Comparison of ENCODE assay signal across 9 cellular contexts in the genomic region with DNA sequence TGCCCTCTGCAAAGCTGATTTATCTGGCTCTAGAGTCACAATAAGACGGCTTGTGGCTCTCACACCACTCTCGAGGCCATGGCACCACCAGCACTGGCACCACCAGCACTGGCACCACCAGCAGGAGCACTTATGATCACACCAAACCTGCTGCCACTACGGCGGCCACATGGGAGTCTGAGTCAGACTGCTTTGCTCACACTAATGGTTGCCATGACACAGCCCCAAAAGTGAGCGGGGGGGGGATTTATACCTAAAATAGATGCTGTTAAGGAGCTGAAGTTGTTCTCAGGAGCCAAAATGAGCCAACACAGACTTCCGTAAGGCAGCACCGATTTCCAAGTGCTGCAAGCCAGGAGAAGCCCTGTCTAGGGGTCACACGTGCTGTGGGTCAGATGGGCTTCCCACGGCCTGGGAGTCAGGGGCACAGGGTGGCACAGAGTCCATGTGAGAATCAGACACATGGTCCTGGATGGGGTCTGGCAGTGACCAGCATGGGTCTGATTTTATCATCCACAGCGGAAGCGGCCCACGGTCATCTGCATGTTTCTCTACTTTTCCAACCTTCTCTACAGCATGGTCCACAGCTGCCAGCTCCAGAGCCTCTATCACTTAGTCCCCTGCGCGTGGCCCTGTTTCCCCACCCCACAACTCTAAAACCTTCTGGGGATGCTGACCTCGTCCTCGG. TPM values are rescaled to one million over a fixed set of nuclear protein-coding genes. Genes with fewer than 3 reads are reported as not detected.
DNase-seq lines count a peak whose midpoint lies in the region; FAIRE-seq and TF ChIP-seq lines count a peak whose summit lies in the region.
"Had no signal": no experiment of that assay in that cellular context is flagged by ENCODE, and none has a peak within 500 bp of the region (broad histone marks: within the 10 kb centered on the region; RNA-seq: fewer than 3 reads in every experiment).

No MANE protein-coding gene starts in this region.

- H3K4me3 ChIP-seq in kidney (ENCODE audit: low read length in 2 of 2) = no peak overlapping the region

- peaks cover 16 to 17% of the 10 kb centered on the region in 2 donors for H3K4me1 ChIP-seq in kidney (ENCODE audit: control insufficient read depth in 1 of 2, insufficient read depth in 1 of 2, low read depth in 1 of 2, low read length in 2 of 2)

- H3K9me3 ChIP-seq in kidney (ENCODE audit: control insufficient read depth in 1 of 2, low read length in 2 of 2) = peaks cover 2 to 10% of the 10 kb centered on the region in 2 donors

- H3K27ac ChIP-seq in kidney (ENCODE audit: low read depth in 2 of 2, low read length in 2 of 2) (peak overlapping the region in 1 of 2 donors; percentile 36), substantia nigra (ENCODE audit: low read depth, low read length, poor library complexity, severe bottlenecking) (peak overlapping the region; percentile 24)

- no peak overlapping the region for H3K9ac ChIP-seq in kidney (ENCODE audit: low read length in 2 of 2)

- peak; percentile 61 to 67 for DNase-seq in activated CD4-positive, alpha-beta T cell treated with anti-CD3 and anti-CD28 coated beads for 4 hours
- DNase-seq in activated CD4-positive, alpha-beta T cell treated with anti-CD3 and anti-CD28 coated beads, Interleukin-2, amount 50 U/mL, for 1 hour = no peak
- DNase-seq in amygdala (lab: John Stamatoyannopoulos, UW) (peak in 39 of 56 donors; percentile 14 to 84 (median 59)), kidney (peak; percentile 72), substantia nigra (lab: John Stamatoyannopoulos, UW) (peak in 22 of 49 donors; percentile 23 to 77 (median 46)), NCI-H446 (lab: John Stamatoyannopoulos, UW) (no peak), GM20000 (ENCODE audit: low spot score) (no peak), NCI-H774 (lab: John Stamatoyannopoulos, UW) (no peak)

- peaks cover 4 to 9% of the 10 kb centered on the region in 2 donors for H3K36me3 ChIP-seq in kidney (ENCODE audit: control insufficient read depth in 1 of 2, insufficient read depth in 2 of 2, low read length in 2 of 2)

- FAIRE-seq in kidney (lab: Jason Lieb, UNC) = no peak
- FAIRE-seq: GM12892 had no signal

- TF ChIP-seq CTCF in kidney (IDR thresholded peaks at IDR 0.05; ENCODE audit: borderline replicate concordance, extremely low read depth, insufficient read depth) = no peak
- TF ChIP-seq CTCF in GM20000 (IDR thresholded peaks at IDR 0.05; ENCODE audit: extremely low read depth, missing control alignments) = no peak

- intact Hi-C loops in kidney (cut with DNase I) = no loop called here

RNA-seq across cellular contexts. Expression of a gene that starts 16.7 kb away (rescaled TPM):
- 31.4 TPM for total RNA-seq in kidney
- polyA plus RNA-seq in kidney (ENCODE audit: insufficient read depth, low read depth, low replicate concordance) = 6.5 TPM

Comparison
In these comparisons a context has a peak if more than half of its experiments do, and no peak if none do; other contexts are left out.
1. DNase-seq: peak in activated CD4-positive, alpha-beta T cell treated with anti-CD3 and anti-CD28 coated beads for 4 hours (2 of 2), amygdala (39 of 56) and kidney (single experiment); none in activated CD4-positive, alpha-beta T cell treated with anti-CD3 and anti-CD28 coated beads, Interleukin-2, amount 50 U/mL, for 1 hour (single experiment), NCI-H446 (0 of 2), GM20000 (single experiment) and NCI-H774 (single experiment).